8 cellular contexts compared by ENCODE assay signal in the genomic region with DNA sequence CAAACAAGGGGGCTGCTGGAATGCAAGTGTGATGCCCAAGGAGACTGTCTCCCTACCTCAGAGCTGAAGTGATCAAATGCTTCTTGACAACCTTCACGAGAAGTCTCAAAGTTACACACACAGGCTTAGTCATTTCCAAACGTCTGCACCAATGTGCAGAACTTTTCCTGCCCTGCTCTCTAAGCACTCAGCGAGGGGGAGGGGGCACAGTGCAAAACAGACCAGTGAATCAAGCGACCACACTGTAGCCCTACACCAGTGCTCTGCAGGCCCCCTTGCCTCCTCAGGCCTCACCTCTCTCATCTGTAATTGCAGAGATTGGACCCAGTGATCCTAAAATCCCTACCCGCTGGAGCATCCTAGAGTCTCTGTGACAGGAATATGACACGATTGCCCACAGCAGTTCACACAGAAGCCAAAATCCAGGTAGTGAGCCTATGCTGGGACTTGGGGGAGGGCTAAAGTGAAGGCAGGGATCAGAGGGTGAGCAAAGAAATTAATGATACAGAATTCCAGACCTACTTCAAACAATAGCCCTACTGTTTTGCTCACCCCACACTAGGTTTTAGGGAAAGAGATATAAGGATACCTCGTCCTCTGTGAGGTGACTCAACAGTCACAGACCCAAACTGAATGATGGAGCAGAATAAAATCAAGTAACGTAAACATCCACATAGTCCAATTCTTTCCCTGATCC. TPM values are rescaled to one million over a fixed set of nuclear protein-coding genes. Genes with fewer than 3 reads are reported as not detected.
DNase-seq lines count a peak whose midpoint lies in the region; ATAC-seq and TF ChIP-seq lines count a peak whose summit lies in the region.

No MANE protein-coding gene starts in this region.

- H3K9ac ChIP-seq in SK-N-SH = peak overlapping the region; percentile 22; the same call in 1 of the 2 replicates

- H3K36me3 ChIP-seq in SK-N-SH (replicated peaks in 1 of 2; ENCODE audit: control insufficient read depth in 1 of 2, insufficient read depth in 2 of 2, low read length in 1 of 2) = no peaks in the 10 kb centered on the region

- no peaks in the 10 kb centered on the region for H3K9me3 Mint-ChIP-seq in dendritic cell treated with granulocyte-macrophage colony-stimulating factor and Interleukin-4, amounts not matched to agents 40 ng/mL and 50 ng/mL, for 4 days

- no peak for TF ChIP-seq CTCF in GM12865 (IDR thresholded peaks at IDR 0.05; ENCODE audit: insufficient read depth, low read depth, low read length, missing control alignments)
- no peak for TF ChIP-seq CTCF in SK-N-SH (IDR thresholded peaks at IDR 0.05)

- ATAC-seq in GM21717 (IDR thresholded peaks at IDR 0.05; ENCODE audit: unreplicated experiment) = no peak

- CTCF ChIA-PET in SK-N-SH (lab: Yijun Ruan, JAX) = no interaction called here

- no peak overlapping the region for H2AFZ ChIP-seq in SK-N-SH (ENCODE audit: low read depth)

- H3K4me2 ChIP-seq in SK-N-SH = peak overlapping the region; percentile 64

- H3K9me2 ChIP-seq in SK-N-SH = no peaks in the 10 kb centered on the region

- H4K20me1 ChIP-seq in SK-N-SH (ENCODE audit: insufficient read depth) = peaks cover 4% of the 10 kb centered on the region; the same call in 1 of the 2 replicates

- TF ChIP-seq EP300 in SK-N-SH (IDR thresholded peaks at IDR 0.05; ENCODE audit: borderline replicate concordance in 1 of 2, low read depth in 1 of 2, low read length in 1 of 2) = peak in 1 of 2 experiments; percentile 13; a peak in 1 of 4 replicates

- H3K9me3 ChIP-seq in SK-N-SH = no peaks in the 10 kb centered on the region

- peak; percentile 46 for DNase-seq in GM12865 (ENCODE audit: low read depth)
- DNase-seq in SK-N-SH = no peak
- DNase-seq in hippocampal formation (lab: John Stamatoyannopoulos, UW) = no peak
- no peak for DNase-seq in T-helper 9 cell
- DNase-seq in HUDEP-2 (lab: John Stamatoyannopoulos, UW; ENCODE audit: unreplicated experiment in 76 of 76) = no peak

- H3K27me3 ChIP-seq in SK-N-SH (ENCODE audit: insufficient read depth) = no peaks in the 10 kb centered on the region

- H3K27ac Mint-ChIP-seq in dendritic cell treated with granulocyte-macrophage colony-stimulating factor and Interleukin-4, amounts not matched to agents 40 ng/mL and 50 ng/mL, for 4 days = peak overlapping the region; percentile 95

- peaks cover 78% of the 10 kb centered on the region for H3K4me1 Mint-ChIP-seq in dendritic cell treated with granulocyte-macrophage colony-stimulating factor and Interleukin-4, amounts not matched to agents 40 ng/mL and 50 ng/mL, for 4 days (ENCODE audit: low read depth)

- H3K4me3 ChIP-seq in GM12865 (ENCODE audit: low read depth, low read length) (no peak overlapping the region), SK-N-SH (ENCODE audit: low read depth in 2 of 2, low read length in 1 of 2) (0 out of 4 replicates have a peak overlapping the region, but pooled peaks of 1 of the 2 experiments have one; percentile 30), skin epidermis (peak overlapping the region in 1 of 7 experiments; percentile 2)

- peak overlapping the region; percentile 61 for H3K4me3 Mint-ChIP-seq in dendritic cell treated with granulocyte-macrophage colony-stimulating factor and Interleukin-4, amounts not matched to agents 40 ng/mL and 50 ng/mL, for 4 days

- POLR2A ChIA-PET in SK-N-SH (lab: Yijun Ruan, JAX) = no interaction called here

- 49% methylated on average over 6 of the region's 8 CpGs for WGBS in SK-N-SH (ENCODE audit: low lambda C conversion rate)

- H3K36me3 Mint-ChIP-seq in dendritic cell treated with granulocyte-macrophage colony-stimulating factor and Interleukin-4, amounts not matched to agents 40 ng/mL and 50 ng/mL, for 4 days (ENCODE audit: low read depth) = peaks cover 20% of the 10 kb centered on the region

- peaks cover 5% of the 10 kb centered on the region for H3F3A ChIP-seq in SK-N-SH (replicated peaks; ENCODE audit: insufficient read depth)

- intact Hi-C loops in dendritic cell treated with granulocyte-macrophage colony-stimulating factor and Interleukin-4, amounts not matched to agents 40 ng/mL and 50 ng/mL, for 4 days (cut with micrococcal nuclease) = loop anchor here (5.0 kb wide), 1 partner anchor 33 kb away; no protein-coding TSS in a partner anchor

- TF ChIP-seq RAD21 in SK-N-SH (IDR thresholded peaks at IDR 0.05; ENCODE audit: low read length) = no peak

- peak overlapping the region in 1 of 2 experiments; percentile 59; a peak in 2 of 4 replicates for H3K27ac ChIP-seq in SK-N-SH (ENCODE audit: low read depth in 2 of 2, low read length in 1 of 2)
- H3K27ac ChIP-seq in skin epidermis = peak overlapping the region in 16 of 21 experiments; percentile 14 to 77 (median 62)

- H3K4me1 ChIP-seq in SK-N-SH (ENCODE audit: control insufficient read depth in 1 of 2, insufficient read depth in 2 of 2, low read depth in 1 of 2, low read length in 1 of 2) = peaks cover 0 to 28% of the 10 kb centered on the region in 2 experiments; a peak in 2 of 4 replicates

- peaks cover 93% of the 10 kb centered on the region for H3K79me2 ChIP-seq in SK-N-SH (ENCODE audit: insufficient read depth)

- no peaks in the 10 kb centered on the region for H3K27me3 Mint-ChIP-seq in dendritic cell treated with granulocyte-macrophage colony-stimulating factor and Interleukin-4, amounts not matched to agents 40 ng/mL and 50 ng/mL, for 4 days

TF ChIP-seq in SK-N-SH, 30 proteins besides CTCF, POLR2A, EP300 and RAD21:
- TF ChIP-seq SIN3A (IDR thresholded peaks at IDR 0.05; ENCODE audit: borderline replicate concordance, low read depth, low read length) (no peak), RFX5 (IDR thresholded peaks at IDR 0.05; ENCODE audit: low read length) (no peak), TCF12 (IDR thresholded peaks at IDR 0.05) (peak; percentile 45), MEF2A (IDR thresholded peaks at IDR 0.05; ENCODE audit: borderline replicate concordance, low read depth) (no peak), RCOR1 (IDR thresholded peaks at IDR 0.05; ENCODE audit: low read length) (no peak), FOXJ3 (CRISPR knock-in tag; IDR thresholded peaks at IDR 0.05) (no peak), JUND (IDR thresholded peaks at IDR 0.05) (0 out of 2 replicates have a peak, but pooled peaks have one; percentile 2), FOSL2 (IDR thresholded peaks at IDR 0.05; ENCODE audit: borderline replicate concordance, low read depth) (peak; percentile 48; the same call in 1 of the 2 replicates), SMC3 (IDR thresholded peaks at IDR 0.05; ENCODE audit: low read depth, low read length) (no peak), POLR2AphosphoS5 (IDR thresholded peaks at IDR 0.05; ENCODE audit: low read depth, low read length) (no peak), GATA2 (CRISPR knock-in tag; IDR thresholded peaks at IDR 0.05) (no peak), EZH2phosphoT487 (IDR thresholded peaks at IDR 0.05; ENCODE audit: borderline replicate concordance, low read depth) (no peak), USF1 (IDR thresholded peaks at IDR 0.05; ENCODE audit: borderline replicate concordance, low read depth) (no peak), NRF1 (IDR thresholded peaks at IDR 0.05; ENCODE audit: low read depth, low read length) (no peak), CHD2 (IDR thresholded peaks at IDR 0.05; ENCODE audit: low read length, partially characterized antibody) (no peak)
- TF ChIP-seq, protein P1, sequence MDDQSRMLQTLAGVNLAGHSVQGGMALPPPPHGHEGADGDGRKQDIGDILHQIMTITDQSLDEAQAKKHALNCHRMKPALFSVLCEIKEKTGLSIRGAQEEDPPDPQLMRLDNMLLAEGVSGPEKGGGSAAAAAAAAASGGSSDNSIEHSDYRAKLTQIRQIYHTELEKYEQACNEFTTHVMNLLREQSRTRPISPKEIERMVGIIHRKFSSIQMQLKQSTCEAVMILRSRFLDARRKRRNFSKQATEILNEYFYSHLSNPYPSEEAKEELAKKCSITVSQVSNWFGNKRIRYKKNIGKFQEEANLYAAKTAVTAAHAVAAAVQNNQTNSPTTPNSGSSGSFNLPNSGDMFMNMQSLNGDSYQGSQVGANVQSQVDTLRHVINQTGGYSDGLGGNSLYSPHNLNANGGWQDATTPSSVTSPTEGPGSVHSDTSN (IDR thresholded peaks at IDR 0.05) = peak; percentile 63
- TF ChIP-seq, protein P2, sequence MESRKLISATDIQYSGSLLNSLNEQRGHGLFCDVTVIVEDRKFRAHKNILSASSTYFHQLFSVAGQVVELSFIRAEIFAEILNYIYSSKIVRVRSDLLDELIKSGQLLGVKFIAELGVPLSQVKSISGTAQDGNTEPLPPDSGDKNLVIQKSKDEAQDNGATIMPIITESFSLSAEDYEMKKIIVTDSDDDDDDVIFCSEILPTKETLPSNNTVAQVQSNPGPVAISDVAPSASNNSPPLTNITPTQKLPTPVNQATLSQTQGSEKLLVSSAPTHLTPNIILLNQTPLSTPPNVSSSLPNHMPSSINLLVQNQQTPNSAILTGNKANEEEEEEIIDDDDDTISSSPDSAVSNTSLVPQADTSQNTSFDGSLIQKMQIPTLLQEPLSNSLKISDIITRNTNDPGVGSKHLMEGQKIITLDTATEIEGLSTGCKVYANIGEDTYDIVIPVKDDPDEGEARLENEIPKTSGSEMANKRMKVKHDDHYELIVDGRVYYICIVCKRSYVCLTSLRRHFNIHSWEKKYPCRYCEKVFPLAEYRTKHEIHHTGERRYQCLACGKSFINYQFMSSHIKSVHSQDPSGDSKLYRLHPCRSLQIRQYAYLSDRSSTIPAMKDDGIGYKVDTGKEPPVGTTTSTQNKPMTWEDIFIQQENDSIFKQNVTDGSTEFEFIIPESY (IDR thresholded peaks at IDR 0.05; ENCODE audit: borderline replicate concordance, low read depth) = no peak
- TF ChIP-seq, protein P3, sequence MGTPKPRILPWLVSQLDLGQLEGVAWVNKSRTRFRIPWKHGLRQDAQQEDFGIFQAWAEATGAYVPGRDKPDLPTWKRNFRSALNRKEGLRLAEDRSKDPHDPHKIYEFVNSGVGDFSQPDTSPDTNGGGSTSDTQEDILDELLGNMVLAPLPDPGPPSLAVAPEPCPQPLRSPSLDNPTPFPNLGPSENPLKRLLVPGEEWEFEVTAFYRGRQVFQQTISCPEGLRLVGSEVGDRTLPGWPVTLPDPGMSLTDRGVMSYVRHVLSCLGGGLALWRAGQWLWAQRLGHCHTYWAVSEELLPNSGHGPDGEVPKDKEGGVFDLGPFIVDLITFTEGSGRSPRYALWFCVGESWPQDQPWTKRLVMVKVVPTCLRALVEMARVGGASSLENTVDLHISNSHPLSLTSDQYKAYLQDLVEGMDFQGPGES (IDR thresholded peaks at IDR 0.05; ENCODE audit: low read depth, low read length) = no peak

RNA-seq across cellular contexts. Expression of gene ATXN1, which starts 56.4 kb away (rescaled TPM):
- polyA plus RNA-seq in SK-N-SH (2012; rRNA removed) = 7.9 and 8.1 TPM in 2 replicates
- polyA plus RNA-seq in SK-N-SH (2012; cell fraction: cytosol; rRNA removed) = 5.4 and 5.9 TPM in 2 replicates
- 15.5 and 24.6 TPM in 2 replicates for polyA plus RNA-seq in SK-N-SH (2012; cell fraction: nucleus; rRNA removed)
